Comparison of ENCODE assay signal across 25 cellular contexts in genomic region chr7:117995850-117996650, GRCh38.
DNase-seq lines count a peak whose midpoint lies in the region; ATAC-seq and TF ChIP-seq lines count a peak whose summit lies in the region.
"Had no signal": no experiment of that assay in that cellular context is flagged by ENCODE, and none has a peak within 500 bp of the region (broad histone marks: within the 10 kb centered on the region; RNA-seq: fewer than 3 reads in every experiment).

No MANE protein-coding gene starts in this region.

- H3K36me3 ChIP-seq in OCI-LY3 (replicated peaks; ENCODE audit: low read depth, low read length) (peaks cover 21% of the 10 kb centered on the region), brain microvascular endothelial cell (replicated peaks) (no peaks in the 10 kb centered on the region)
- H3K36me3 ChIP-seq: BLaER1 treated with 17β-estradiol and CSF1 and Interleukin-3, amounts not matched to agents 10 nM and 100 nM; heart left ventricle; left lung; pancreas; right atrium auricular region; thyroid gland had no signal

- H3K79me2 ChIP-seq in OCI-LY3 (ENCODE audit: low read length): no peaks in the 10 kb centered on the region

- no peak for TF ChIP-seq CTCF in OCI-LY3 (IDR thresholded peaks at IDR 0.05; ENCODE audit: low read depth, low read length)
- no peak for TF ChIP-seq CTCF in brain microvascular endothelial cell (IDR thresholded peaks at IDR 0.05; ENCODE audit: low read depth, low read length, missing control alignments)

- peak overlapping the region; percentile 28; the same call in 1 of the 2 replicates for H3K9ac ChIP-seq in OCI-LY3 (ENCODE audit: low read length)
- H3K9ac ChIP-seq: BLaER1 treated with 17β-estradiol and CSF1 and Interleukin-3, amounts not matched to agents 10 nM and 100 nM had no signal

- H3K27me3 ChIP-seq in OCI-LY3 (ENCODE audit: low read depth, low read length): no peaks in the 10 kb centered on the region
- no peaks in the 10 kb centered on the region for H3K27me3 ChIP-seq in brain microvascular endothelial cell (replicated peaks)
- H3K27me3 ChIP-seq: BLaER1 treated with 17β-estradiol and CSF1 and Interleukin-3, amounts not matched to agents 10 nM and 100 nM; heart left ventricle; left lung; pancreas; right atrium auricular region; thyroid gland had no signal

- in situ Hi-C loops in brain microvascular endothelial cell (cut with HindIII; ENCODE audit: low pct_ligation_motif_present, low sequenced_read_pairs): no loop called here

- peak overlapping the region; percentile 37; the same call in 1 of the 2 replicates for H2AFZ ChIP-seq in OCI-LY3 (ENCODE audit: low read depth, low read length)

- H3K4me1 ChIP-seq in OCI-LY3 (ENCODE audit: low read length): peaks cover 39% of the 10 kb centered on the region
- H3K4me1 ChIP-seq: heart left ventricle, left lung, pancreas, right atrium auricular region, thyroid gland had no signal

- DNase-seq in HCEC 1CT: peak; percentile 8
- DNase-seq in brain microvascular endothelial cell: peak; percentile 9
- peak; percentile 76 for DNase-seq in kidney glomerular epithelial cell (lab: John Stamatoyannopoulos, UW)
- no peak for DNase-seq in Right ventricle myocardium inferior (ENCODE audit: missing footprints)
- no peak for DNase-seq in left cardiac atrium
- no peak for DNase-seq in sciatic nerve (ENCODE audit: low spot score)
- DNase-seq: activated CD4-positive, alpha-beta T cell treated with anti-CD3 and anti-CD28 coated beads, Interleukin-2, amount 10 ng/mL, durations not matched to agents 7 days and 5 days; activated naive CD4-positive, alpha-beta T cell treated with anti-CD3 and anti-CD28 coated beads, Interleukin-2, amount 50 U/mL, for 16 hours; Calu3; central memory CD4-positive, alpha-beta T cell; DND-41; heart left ventricle; left lung; naive thymus-derived CD4-positive, alpha-beta T cell; NCI-H1694; NCI-H2171; NCI-H524; pancreas; RPMI8226; thyroid gland had no signal

- H3K27ac ChIP-seq in OCI-LY3 (ENCODE audit: low read length): peak overlapping the region; percentile 83
- H3K27ac ChIP-seq in brain microvascular endothelial cell: no peak overlapping the region
- H3K27ac ChIP-seq: heart left ventricle, left lung, pancreas, right atrium auricular region, thyroid gland, VCaP had no signal

- H3K9me3 ChIP-seq in OCI-LY3 (ENCODE audit: insufficient read depth, low read length): peaks cover 11% of the 10 kb centered on the region; the same call in 1 of the 2 replicates
- H3K9me3 ChIP-seq: heart left ventricle, left lung, pancreas, right atrium auricular region, thyroid gland had no signal

- H4K20me1 ChIP-seq in OCI-LY3 (ENCODE audit: insufficient read depth, low read length): no peaks in the 10 kb centered on the region
- H4K20me1 ChIP-seq: BLaER1 treated with 17β-estradiol and CSF1 and Interleukin-3, amounts not matched to agents 10 nM and 100 nM had no signal

- H3K4me3 ChIP-seq in OCI-LY3 (ENCODE audit: low read length): peak overlapping the region; percentile 29; the same call in 1 of the 2 replicates
- no peak overlapping the region for H3K4me3 ChIP-seq in brain microvascular endothelial cell (ENCODE audit: low read depth, low read length)
- H3K4me3 ChIP-seq: BLaER1 treated with 17β-estradiol and CSF1 and Interleukin-3, amounts not matched to agents 10 nM and 100 nM; heart left ventricle; left lung; pancreas; right atrium auricular region; thyroid gland had no signal

- no peak for ATAC-seq in GM18907 (IDR thresholded peaks at IDR 0.05; ENCODE audit: unreplicated experiment)
- no peak for ATAC-seq in Right ventricle myocardium inferior
- ATAC-seq in left cardiac atrium: no peak
- no peak for ATAC-seq in sciatic nerve
- ATAC-seq: heart left ventricle; left lung; naive thymus-derived CD4-positive, alpha-beta T cell; pancreas had no signal

- peak overlapping the region; percentile 42 for H3K4me2 ChIP-seq in OCI-LY3 (ENCODE audit: low read length)

- intact Hi-C loops in Right ventricle myocardium inferior (cut with DNase I): no loop called here
- intact Hi-C loops in left cardiac atrium (cut with DNase I): no loop called here
- intact Hi-C loops in sciatic nerve (cut with DNase I): no loop called here

Comparison
In these comparisons a context has a peak if more than half of its experiments do, and no peak if none do; other contexts are left out.
1. DNase-seq: peak in HCEC 1CT (single experiment), brain microvascular endothelial cell (single experiment) and kidney glomerular epithelial cell (single experiment); none in Right ventricle myocardium inferior (single experiment), left cardiac atrium (single experiment) and sciatic nerve (single experiment).